Comparison of ENCODE assay signal across 8 cellular contexts in the genomic region with DNA sequence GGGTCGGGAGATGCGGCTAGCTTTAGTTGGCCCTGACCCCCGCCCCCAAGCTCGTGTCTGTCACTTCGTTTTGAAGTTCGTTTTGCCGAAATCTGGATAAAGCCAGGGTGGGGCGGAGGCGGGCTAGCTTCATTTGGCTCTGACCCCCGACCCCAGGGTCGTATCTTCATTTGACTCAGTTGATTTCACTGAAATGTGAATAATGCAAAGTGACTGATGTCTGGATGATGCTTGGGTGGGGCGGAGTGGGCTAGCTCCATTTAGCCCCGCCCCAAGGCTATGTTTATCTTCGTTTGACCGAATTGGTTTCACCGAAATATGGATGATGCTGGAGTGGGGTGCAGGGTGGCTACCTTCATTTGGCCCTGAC. TPM values are rescaled to one million over a fixed set of nuclear protein-coding genes. Genes with fewer than 3 reads are reported as not detected.
DNase-seq lines count a peak whose midpoint lies in the region; ATAC-seq and TF ChIP-seq lines count a peak whose summit lies in the region.

No MANE protein-coding gene starts in this region.

- peak overlapping the region; percentile 52 to 96 for H3K4me3 ChIP-seq in DND-41 (ENCODE audit: low read depth in 1 of 2, low read length in 2 of 2)
- peak overlapping the region; percentile 99 for H3K4me3 ChIP-seq in H7 (ENCODE audit: insufficient read depth, low read depth, low read length)
- peak overlapping the region; percentile 98 for H3K4me3 ChIP-seq in iPS-11a (ENCODE audit: low read depth, low read length)

- peak overlapping the region; percentile 98 for H3K27ac ChIP-seq in DND-41 (ENCODE audit: low read length)

- peaks cover 40% of the 10 kb centered on the region for H3K4me1 Mint-ChIP-seq in activated naive CD8-positive, alpha-beta T cell treated with anti-CD3 and anti-CD28 coated beads, Interleukin-2, amount 50 U/mL, for 24 hours

- H3K36me3 Mint-ChIP-seq in activated naive CD8-positive, alpha-beta T cell treated with anti-CD3 and anti-CD28 coated beads, Interleukin-2, amount 50 U/mL, for 24 hours (ENCODE audit: low read depth): peaks cover 50% of the 10 kb centered on the region

- peaks cover 30% of the 10 kb centered on the region for H4K20me1 ChIP-seq in DND-41 (ENCODE audit: insufficient read depth, low read length)

- peaks cover 38% of the 10 kb centered on the region for H3K4me1 ChIP-seq in DND-41 (ENCODE audit: insufficient read depth, low read length)

- H3K9ac ChIP-seq in DND-41 (ENCODE audit: low read depth, low read length): peak overlapping the region; percentile 92

- peak overlapping the region; percentile 98 for H3K27ac Mint-ChIP-seq in activated naive CD8-positive, alpha-beta T cell treated with anti-CD3 and anti-CD28 coated beads, Interleukin-2, amount 50 U/mL, for 24 hours

- DNase-seq in DND-41 (peak; percentile 42), H7 (peak; percentile 39), OCI-M1 (lab: John Stamatoyannopoulos, UW) (peak; percentile 53), NCI-H2107 (lab: John Stamatoyannopoulos, UW) (no peak), NCI-H187 treated with DMSO at 0.1 percent for 48 hours (lab: John Stamatoyannopoulos, UW) (no peak)
- DNase-seq in activated naive CD8-positive, alpha-beta T cell treated with anti-CD3 and anti-CD28 coated beads, Interleukin-2, amount 50 U/mL, for 24 hours: peak; percentile 54
- peak; percentile 34 for DNase-seq in stimulated activated CD4-positive, alpha-beta T cell treated with anti-CD3 and anti-CD28 coated beads, Interleukin-12 subunit alpha, Interleukin-12 subunit beta, amount 100 ng/mL, for 4 hours

- no peaks in the 10 kb centered on the region for H3K9me3 ChIP-seq in DND-41 (ENCODE audit: insufficient read depth, low read length, severe bottlenecking)

- no peaks in the 10 kb centered on the region for H3K27me3 ChIP-seq in DND-41 (ENCODE audit: insufficient read depth, low read length, poor library complexity)
- H3K27me3 ChIP-seq in H7 (ENCODE audit: control insufficient read depth, insufficient read depth, low read length): no peaks in the 10 kb centered on the region

- H3K36me3 ChIP-seq in DND-41 (ENCODE audit: insufficient read depth, low read length): peaks cover 53% of the 10 kb centered on the region
- H3K36me3 ChIP-seq in H7 (replicated peaks; ENCODE audit: control insufficient read depth, insufficient read depth, low read length): peaks cover 24% of the 10 kb centered on the region

- H3K9me3 Mint-ChIP-seq in activated naive CD8-positive, alpha-beta T cell treated with anti-CD3 and anti-CD28 coated beads, Interleukin-2, amount 50 U/mL, for 24 hours: no peaks in the 10 kb centered on the region

- peak overlapping the region; percentile 85 for H2AFZ ChIP-seq in DND-41 (ENCODE audit: low read depth, low read length)

- H3K4me3 Mint-ChIP-seq in activated naive CD8-positive, alpha-beta T cell treated with anti-CD3 and anti-CD28 coated beads, Interleukin-2, amount 50 U/mL, for 24 hours: peak overlapping the region; percentile 94

- peak overlapping the region; percentile 83 for H3K4me2 ChIP-seq in DND-41 (ENCODE audit: insufficient read depth, low read length)

- peak; percentile 46 for ATAC-seq in DND-41 (ENCODE audit: insufficient read depth, low read depth)
- ATAC-seq in activated naive CD8-positive, alpha-beta T cell treated with anti-CD3 and anti-CD28 coated beads, Interleukin-2, amount 50 U/mL, for 24 hours: peak; percentile 34

- H3K79me2 ChIP-seq in DND-41 (ENCODE audit: insufficient read depth, low read length): peaks cover 67% of the 10 kb centered on the region

- H3K27me3 Mint-ChIP-seq in activated naive CD8-positive, alpha-beta T cell treated with anti-CD3 and anti-CD28 coated beads, Interleukin-2, amount 50 U/mL, for 24 hours: no peaks in the 10 kb centered on the region

- TF ChIP-seq CTCF in DND-41 (IDR thresholded peaks at IDR 0.05; ENCODE audit: borderline replicate concordance, extremely low read depth, low read length, poor library complexity, severe bottlenecking): no peak

RNA-seq across cellular contexts. Expression of a gene that starts 0.7 kb away (rescaled TPM):
- total RNA-seq in H7 (2014; rRNA removed; shearing (Covaris generic)): 118 and 123 TPM in 2 replicates

Comparison
In these comparisons a context has a peak if more than half of its experiments do, and no peak if none do; other contexts are left out.
1. DNase-seq: peak in DND-41 (single experiment), H7 (single experiment), OCI-M1 (single experiment), activated naive CD8-positive, alpha-beta T cell treated with anti-CD3 and anti-CD28 coated beads, Interleukin-2, amount 50 U/mL, for 24 hours (single experiment) and stimulated activated CD4-positive, alpha-beta T cell treated with anti-CD3 and anti-CD28 coated beads, Interleukin-12 subunit alpha, Interleukin-12 subunit beta, amount 100 ng/mL, for 4 hours (single experiment); none in NCI-H2107 (single experiment) and NCI-H187 treated with DMSO at 0.1 percent for 48 hours (single experiment).
2. Peak in every context shown above with its lines, with median percentiles within 50 percentile points of each other: H3K4me3 ChIP-seq.